37 cellular contexts compared by ENCODE assay signal in genomic region chr6:106017454-106017853, GRCh38.
"Had no signal": no experiment of that assay in that cellular context is flagged by ENCODE, and none has a peak within 500 bp of the region (broad histone marks: within the 10 kb centered on the region; RNA-seq: fewer than 3 reads in every experiment).

No MANE protein-coding gene starts in this region.

- H3K27me3 ChIP-seq: adrenal gland, body of pancreas, brain microvascular endothelial cell, breast epithelium had no signal

- ATAC-seq: activated CD8-positive, alpha-beta T cell treated with anti-CD3 and anti-CD28 coated beads for 36 hours; activated naive CD4-positive, alpha-beta T cell treated with anti-CD3 and anti-CD28 coated beads, Interleukin-2, amount 50 U/mL, for 72 hours; activated T-cell treated with anti-CD3 and anti-CD28 coated beads, Interleukin-2, amount 50 U/mL, for 4 hours; activated T-cell treated with anti-CD3 and anti-CD28 coated beads, Interleukin-2, amount 50 U/mL, for 72 hours; activated T-helper 17 cell treated with anti-CD3 and anti-CD28 coated beads, Interleukin-2, amount 50 U/mL, for 72 hours; body of pancreas had no signal

- H3K4me1 ChIP-seq: adrenal gland, body of pancreas, breast epithelium had no signal

- H3K9me3 Mint-ChIP-seq: activated B cell treated with CpG ODN at 0.5 μM for 24 hours; activated CD4-positive, alpha-beta memory T cell treated with anti-CD3 and anti-CD28 coated beads for 36 hours; activated CD4-positive, alpha-beta T cell treated with anti-CD3 and anti-CD28 coated beads, Interleukin-2, amount 10 ng/mL, durations not matched to agents 24 days and 14 days; activated CD8-positive, alpha-beta T cell treated with anti-CD3 and anti-CD28 coated beads for 36 hours; activated naive CD4-positive, alpha-beta T cell treated with anti-CD3 and anti-CD28 coated beads for 36 hours; activated naive CD4-positive, alpha-beta T cell treated with anti-CD3 and anti-CD28 coated beads, Interleukin-2, amount 50 U/mL, for 72 hours; activated naive CD8-positive, alpha-beta T cell treated with anti-CD3 and anti-CD28 coated beads for 36 hours; activated T-cell treated with anti-CD3 and anti-CD28 coated beads, Interleukin-2, amount 50 U/mL, for 4 hours; activated T-cell treated with anti-CD3 and anti-CD28 coated beads, Interleukin-2, amount 50 U/mL, for 72 hours; activated T-helper 1 cell treated with anti-CD3 and anti-CD28 coated beads, Interleukin-12 subunit alpha, Interleukin-12 subunit beta, Interleukin-2, Interleukin-4 antibody, amounts not matched to agents 30 ng/mL and 10 ng/mL and 1 ng/mL, durations not matched to agents 14 hours and 24 hours and 36 hours; activated T-helper 17 cell treated with anti-CD3 and anti-CD28 coated beads, Interleukin-2, amount 50 U/mL, for 72 hours; T-helper 2 cell treated with Interferon-gamma antibody and Interleukin-4, amounts not matched to agents 5 μg/mL and 100 μg/mL, for 36 hours had no signal

- DNase-seq: activated B cell treated with CpG ODN at 0.5 μM for 24 hours; activated CD4-positive, alpha-beta memory T cell treated with anti-CD3 and anti-CD28 coated beads for 36 hours; activated CD4-positive, alpha-beta T cell treated with anti-CD3 and anti-CD28 coated beads for 4 hours; activated CD4-positive, alpha-beta T cell treated with anti-CD3 and anti-CD28 coated beads, Interleukin-2, amount 10 ng/mL, durations not matched to agents 24 days and 14 days; activated CD4-positive, alpha-beta T cell treated with anti-CD3 and anti-CD28 coated beads, Interleukin-2, amount 50 U/mL, for 1 hour; activated CD4-positive, alpha-beta T cell treated with anti-CD3 and anti-CD28 coated beads, Interleukin-2, amount 50 U/mL, for 4 hours; activated CD4-positive, CD25-positive, alpha-beta regulatory T cell treated with anti-CD3 and anti-CD28 coated beads, Interleukin-2, amount 50 U/mL, for 72 hours; activated CD8-positive, alpha-beta memory T cell treated with anti-CD3 and anti-CD28 coated beads, Interleukin-2, amount 50 U/mL, for 4 hours; activated CD8-positive, alpha-beta T cell treated with anti-CD3 and anti-CD28 coated beads for 36 hours; activated effector memory CD4-positive, alpha-beta T cell treated with anti-CD3 and anti-CD28 coated beads, Interleukin-2, amount 50 U/mL, for 16 hours; activated gamma-delta T cell treated with Interleukin-2 at 50 U/mL for 16 hours; activated naive CD4-positive, alpha-beta T cell; activated naive CD4-positive, alpha-beta T cell treated with anti-CD3 and anti-CD28 coated beads for 36 hours; activated naive CD4-positive, alpha-beta T cell treated with anti-CD3 and anti-CD28 coated beads, Interleukin-2, amount 50 U/mL, for 16 hours; activated naive CD8-positive, alpha-beta T cell treated with anti-CD3 and anti-CD28 coated beads for 36 hours; activated T-cell treated with anti-CD3 and anti-CD28 coated beads for 4 hours; activated T-cell treated with anti-CD3 and anti-CD28 coated beads, Interleukin-2, amount 50 U/mL, for 1 hour; activated T-cell treated with anti-CD3 and anti-CD28 coated beads, Interleukin-2, amount 50 U/mL, for 4 hours; activated T-cell treated with anti-CD3 and anti-CD28 coated beads, Interleukin-2, amount 50 U/mL, for 72 hours; adrenal gland; amniotic stem cell; aorta; body of pancreas; brain microvascular endothelial cell; central memory CD4-positive, alpha-beta T cell; T-helper 1 cell; T-helper 2 cell; T-helper 9 cell had no signal

- H3K36me3 Mint-ChIP-seq: activated CD4-positive, alpha-beta memory T cell treated with anti-CD3 and anti-CD28 coated beads for 36 hours; activated naive CD4-positive, alpha-beta T cell treated with anti-CD3 and anti-CD28 coated beads, Interleukin-2, amount 50 U/mL, for 72 hours; activated naive CD8-positive, alpha-beta T cell treated with anti-CD3 and anti-CD28 coated beads for 36 hours had no signal

- H3K4me3 ChIP-seq: adrenal gland, body of pancreas, breast epithelium had no signal

- H3K9me3 ChIP-seq: adrenal gland, body of pancreas, breast epithelium had no signal

- H3K4me3 Mint-ChIP-seq: activated B cell treated with CpG ODN at 0.5 μM for 24 hours; activated CD4-positive, alpha-beta memory T cell treated with anti-CD3 and anti-CD28 coated beads for 36 hours; activated CD4-positive, alpha-beta T cell treated with anti-CD3 and anti-CD28 coated beads, Interleukin-2, amount 10 ng/mL, durations not matched to agents 24 days and 14 days; activated CD8-positive, alpha-beta T cell treated with anti-CD3 and anti-CD28 coated beads for 36 hours; activated naive CD4-positive, alpha-beta T cell treated with anti-CD3 and anti-CD28 coated beads for 36 hours; activated naive CD8-positive, alpha-beta T cell treated with anti-CD3 and anti-CD28 coated beads for 36 hours; activated T-cell treated with anti-CD3 and anti-CD28 coated beads, Interleukin-2, amount 50 U/mL, for 4 hours; activated T-cell treated with anti-CD3 and anti-CD28 coated beads, Interleukin-2, amount 50 U/mL, for 72 hours; activated T-helper 1 cell treated with anti-CD3 and anti-CD28 coated beads, Interleukin-12 subunit alpha, Interleukin-12 subunit beta, Interleukin-2, Interleukin-4 antibody, amounts not matched to agents 30 ng/mL and 10 ng/mL and 1 ng/mL, durations not matched to agents 14 hours and 24 hours and 36 hours; activated T-helper 17 cell treated with anti-CD3 and anti-CD28 coated beads, Interleukin-2, amount 50 U/mL, for 72 hours; T-helper 1 cell treated with Interleukin-12 subunit alpha and Interleukin-12 subunit beta and Interleukin-4 antibody, amounts not matched to agents 30 μg/mL and 1 μg/mL, for 36 hours; T-helper 2 cell treated with Interferon-gamma antibody and Interleukin-4, amounts not matched to agents 5 μg/mL and 100 μg/mL, for 36 hours had no signal

- H3K36me3 ChIP-seq: adrenal gland, brain microvascular endothelial cell, breast epithelium had no signal

- H3K27ac ChIP-seq: adrenal gland, body of pancreas, brain microvascular endothelial cell, breast epithelium, VCaP had no signal

- H3K27me3 Mint-ChIP-seq: activated CD4-positive, alpha-beta memory T cell treated with anti-CD3 and anti-CD28 coated beads for 36 hours had no signal

- H3K27ac Mint-ChIP-seq: activated B cell treated with CpG ODN at 0.5 μM for 24 hours; activated CD4-positive, alpha-beta memory T cell treated with anti-CD3 and anti-CD28 coated beads for 36 hours; activated CD4-positive, alpha-beta T cell treated with anti-CD3 and anti-CD28 coated beads, Interleukin-2, amount 10 ng/mL, durations not matched to agents 24 days and 14 days; activated CD8-positive, alpha-beta T cell treated with anti-CD3 and anti-CD28 coated beads for 36 hours; activated naive CD4-positive, alpha-beta T cell treated with anti-CD3 and anti-CD28 coated beads for 36 hours; activated naive CD4-positive, alpha-beta T cell treated with anti-CD3 and anti-CD28 coated beads, Interleukin-2, amount 50 U/mL, for 72 hours; activated naive CD8-positive, alpha-beta T cell treated with anti-CD3 and anti-CD28 coated beads for 36 hours; activated T-cell treated with anti-CD3 and anti-CD28 coated beads, Interleukin-2, amount 50 U/mL, for 72 hours; activated T-helper 1 cell treated with anti-CD3 and anti-CD28 coated beads, Interleukin-12 subunit alpha, Interleukin-12 subunit beta, Interleukin-2, Interleukin-4 antibody, amounts not matched to agents 30 ng/mL and 10 ng/mL and 1 ng/mL, durations not matched to agents 14 hours and 24 hours and 36 hours; activated T-helper 17 cell treated with anti-CD3 and anti-CD28 coated beads, Interleukin-2, amount 50 U/mL, for 72 hours; T-helper 1 cell treated with Interleukin-12 subunit alpha and Interleukin-12 subunit beta and Interleukin-4 antibody, amounts not matched to agents 30 μg/mL and 1 μg/mL, for 36 hours; T-helper 2 cell treated with Interferon-gamma antibody and Interleukin-4, amounts not matched to agents 5 μg/mL and 100 μg/mL, for 36 hours had no signal

- H3K4me1 Mint-ChIP-seq: activated B cell treated with CpG ODN at 0.5 μM for 24 hours; activated CD4-positive, alpha-beta T cell treated with anti-CD3 and anti-CD28 coated beads, Interleukin-2, amount 10 ng/mL, durations not matched to agents 24 days and 14 days; activated naive CD8-positive, alpha-beta T cell treated with anti-CD3 and anti-CD28 coated beads for 36 hours; activated T-helper 17 cell treated with anti-CD3 and anti-CD28 coated beads, Interleukin-2, amount 50 U/mL, for 72 hours had no signal

- FAIRE-seq: astrocyte, TTC549 had no signal
